12 cellular contexts compared by ENCODE assay signal in genomic region chr1:30933874-30934252, GRCh38. TPM values are rescaled to one million over a fixed set of nuclear protein-coding genes. Genes with fewer than 3 reads are reported as not detected.
DNase-seq lines count a peak whose midpoint lies in the region; ATAC-seq and TF ChIP-seq lines count a peak whose summit lies in the region.
"Had no signal": no experiment of that assay in that cellular context is flagged by ENCODE, and none has a peak within 500 bp of the region (broad histone marks: within the 10 kb centered on the region; RNA-seq: fewer than 3 reads in every experiment).

No MANE protein-coding gene starts in this region.

- H3K4me1 Mint-ChIP-seq in WTC11 (peaks cover 9% of the 10 kb centered on the region), glutamatergic neuron (ENCODE audit: low read depth, unreplicated experiment) (peaks cover 37% of the 10 kb centered on the region)

- H3K4me3 ChIP-seq in thymus (ENCODE audit: low read length) = no peak overlapping the region
- H3K4me3 ChIP-seq: SJSA1 had no signal

- POLR2A ChIA-PET in WTC11 (lab: Charles Lee) = no interaction called here

- peaks cover 53% of the 10 kb centered on the region for H3K36me3 ChIP-seq in thymus (ENCODE audit: control insufficient read depth, insufficient read depth)

- TF ChIP-seq CTCF in WTC11 (IDR thresholded peaks at IDR 0.05) (no peak), glutamatergic neuron (IDR thresholded peaks at IDR 0.05; ENCODE audit: partially characterized antibody, unreplicated experiment) (no peak)

- peak overlapping the region; percentile 87 to 88 for H3K27ac Mint-ChIP-seq in activated naive CD4-positive, alpha-beta T cell treated with anti-CD3 and anti-CD28 coated beads, Interleukin-2, amount 50 U/mL, for 72 hours
- H3K27ac Mint-ChIP-seq in WTC11 = peak overlapping the region; percentile 73
- peak overlapping the region; percentile 65 for H3K27ac Mint-ChIP-seq in glutamatergic neuron (ENCODE audit: unreplicated experiment)

- no peaks in the 10 kb centered on the region for H3K9me3 Mint-ChIP-seq in activated naive CD4-positive, alpha-beta T cell treated with anti-CD3 and anti-CD28 coated beads, Interleukin-2, amount 50 U/mL, for 72 hours
- H3K9me3 Mint-ChIP-seq in WTC11 (no peaks in the 10 kb centered on the region), glutamatergic neuron (ENCODE audit: unreplicated experiment) (peaks cover 19% of the 10 kb centered on the region)

- no peak for ATAC-seq in activated naive CD4-positive, alpha-beta T cell treated with anti-CD3 and anti-CD28 coated beads, Interleukin-2, amount 50 U/mL, for 72 hours
- ATAC-seq in WTC11 = no peak

- H3K4me3 Mint-ChIP-seq in WTC11 (no peak overlapping the region), glutamatergic neuron (ENCODE audit: unreplicated experiment) (no peak overlapping the region)

- H3K4me1 ChIP-seq in thymus (ENCODE audit: control insufficient read depth, insufficient read depth, low read length) = no peaks in the 10 kb centered on the region
- H3K4me1 ChIP-seq: SJSA1 had no signal

- H3K36me3 Mint-ChIP-seq in activated naive CD4-positive, alpha-beta T cell treated with anti-CD3 and anti-CD28 coated beads, Interleukin-2, amount 50 U/mL, for 72 hours = peaks cover 0 to 4% of the 10 kb centered on the region in 2 donors
- H3K36me3 Mint-ChIP-seq in WTC11 (peaks cover 45% of the 10 kb centered on the region), glutamatergic neuron (ENCODE audit: unreplicated experiment) (peaks cover 7% of the 10 kb centered on the region)

- CTCF ChIA-PET in WTC11 (lab: Charles Lee) = interaction anchor here (0.6 to 2.3 kb wide), 4 partner anchors 35 to 154 kb away, joined by 3 to 9 read pairs (median 4); no protein-coding TSS in a partner anchor

- H3K27me3 Mint-ChIP-seq in WTC11 (ENCODE audit: low read depth) (no peaks in the 10 kb centered on the region), glutamatergic neuron (ENCODE audit: unreplicated experiment) (peaks cover 7% of the 10 kb centered on the region)
- H3K27me3 Mint-ChIP-seq: B cell had no signal

- DNase-seq in activated naive CD4-positive, alpha-beta T cell treated with anti-CD3 and anti-CD28 coated beads, Interleukin-2, amount 50 U/mL, for 72 hours (ENCODE audit: low spot score in 2 of 2) = no peak
- DNase-seq in activated naive CD4-positive, alpha-beta T cell treated with anti-CD3 and anti-CD28 coated beads, Interleukin-2, amount 50 U/mL, for 16 hours = no peak
- DNase-seq in WTC11 (ENCODE audit: low spot score) (no peak), glutamatergic neuron (no peak), medulla oblongata (ENCODE audit: extremely low spot score) (no peak), KG1 (lab: John Stamatoyannopoulos, UW) (no peak), NCI-H748 (lab: John Stamatoyannopoulos, UW; ENCODE audit: unreplicated experiment) (no peak)
- DNase-seq: NCI-H345; stimulated activated CD8-positive, alpha-beta memory T cell treated with anti-CD3 and anti-CD28 coated beads, Interleukin-4, amount 100 ng/mL, for 48 hours had no signal

- H3K9me3 ChIP-seq in thymus (ENCODE audit: control insufficient read depth) = no peaks in the 10 kb centered on the region
- H3K9me3 ChIP-seq: SJSA1 had no signal

- no peaks in the 10 kb centered on the region for H3K27me3 ChIP-seq in thymus (ENCODE audit: control insufficient read depth, insufficient read depth)
- H3K27me3 ChIP-seq: SJSA1 had no signal

- WGBS in thymus = 92% methylated on average over 4 of the region's 4 CpGs

- peak overlapping the region; percentile 74 for H3K27ac ChIP-seq in thymus (ENCODE audit: low read depth)
- H3K27ac ChIP-seq: SJSA1 had no signal

TF ChIP-seq in WTC11, 78 proteins besides CTCF, POLR2A, EP300 and RAD21 (continues in another document):
- TF ChIP-seq ATF6 (CRISPR knock-in tag; IDR thresholded peaks at IDR 0.05) (no peak), ZNF219 (CRISPR knock-in tag; IDR thresholded peaks at IDR 0.05; ENCODE audit: borderline replicate concordance) (no peak), ESRRA (CRISPR knock-in tag; IDR thresholded peaks at IDR 0.05; ENCODE audit: borderline replicate concordance) (no peak), FOXP4 (CRISPR knock-in tag; IDR thresholded peaks at IDR 0.05) (no peak), E2F5 (CRISPR knock-in tag; IDR thresholded peaks at IDR 0.05) (no peak), NR3C1 (CRISPR knock-in tag; conservative IDR thresholded peaks at IDR 0.05; ENCODE audit: low read depth) (no peak), GABPB1 (CRISPR knock-in tag; IDR thresholded peaks at IDR 0.05) (no peak), ATF2 (CRISPR knock-in tag; IDR thresholded peaks at IDR 0.05; ENCODE audit: borderline replicate concordance, low read depth) (no peak), ZNF425 (CRISPR knock-in tag; conservative IDR thresholded peaks at IDR 0.05) (no peak), MYBL2 (CRISPR knock-in tag; IDR thresholded peaks at IDR 0.05) (no peak), NFE2L1 (CRISPR knock-in tag; IDR thresholded peaks at IDR 0.05) (no peak)

RNA-seq across cellular contexts. Expression of gene SDC3, which starts 25.3 kb away (rescaled TPM):
- total RNA-seq in activated naive CD4-positive, alpha-beta T cell treated with anti-CD3 and anti-CD28 coated beads, Interleukin-2, amount 50 U/mL, for 72 hours = 1 to 10 TPM in 1 of 2 donors, not detected in 1; 1.7 TPM
- 31.1 to 32.3 TPM (median 31.2 TPM) in 3 replicates for total RNA-seq in WTC11 (2021)
- total RNA-seq in glutamatergic neuron (ENCODE audit: unreplicated experiment) = 41.7 TPM
- 15.3 TPM for polyA plus RNA-seq in thymus

Comparison
In these comparisons a context has a peak if more than half of its experiments do, and no peak if none do; other contexts are left out.
1. RNA of gene SDC3, which starts 25.3 kb away (total RNA-seq): 41.7 TPM in glutamatergic neuron (single experiment) and 31.1 to 32.3 TPM in WTC11; 1.7 TPM in activated naive CD4-positive, alpha-beta T cell treated with anti-CD3 and anti-CD28 coated beads, Interleukin-2, amount 50 U/mL, for 72 hours; every median in the first group is over 10 times any median in the second.
2. Peak in every context shown above with its lines, with median percentiles within 50 percentile points of each other: H3K27ac Mint-ChIP-seq.